ENCODE assay signal across 18 cellular contexts in genomic region chr17:48751733-48752398, GRCh38. TPM values are rescaled to one million over a fixed set of nuclear protein-coding genes. Genes with fewer than 3 reads are reported as not detected.
A peak's percentile ranks its signal among the peaks of the same experiment; 100 is the strongest.
DNase-seq lines count a peak whose midpoint lies in the region; ATAC-seq and TF ChIP-seq lines count a peak whose summit lies in the region.
"Had no signal": no experiment of that assay in that cellular context is flagged by ENCODE, and none has a peak within 500 bp of the region (broad histone marks: within the 10 kb centered on the region; RNA-seq: fewer than 3 reads in every experiment).

No MANE protein-coding gene starts in this region.

- no peaks in the 10 kb centered on the region for H3K9me3 ChIP-seq in upper lobe of right lung
- no peaks in the 10 kb centered on the region for H3K9me3 ChIP-seq in CD4-positive, alpha-beta memory T cell (ENCODE audit: control insufficient read depth in 1 of 2, low read length in 2 of 2)
- H3K9me3 ChIP-seq in smooth muscle cell (replicated peaks; ENCODE audit: low read depth), result no peaks in the 10 kb centered on the region

- H3K4me3 Mint-ChIP-seq in activated T-helper 1 cell treated with anti-CD3 and anti-CD28 coated beads, Interleukin-12 subunit alpha, Interleukin-12 subunit beta, Interleukin-2, Interleukin-4 antibody, amounts not matched to agents 30 ng/mL and 10 ng/mL and 1 ng/mL, durations not matched to agents 14 hours and 24 hours and 36 hours, result no peak overlapping the region
- H3K4me3 Mint-ChIP-seq in mesothelial cell of epicardium (peak overlapping the region; percentile 55), WTC11 (no peak overlapping the region)
- no peak overlapping the region for H3K4me3 Mint-ChIP-seq in CD4-positive, alpha-beta memory T cell
- H3K4me3 Mint-ChIP-seq: CD4-positive, alpha-beta T cell had no signal

- H3K36me3 Mint-ChIP-seq in activated T-helper 1 cell treated with anti-CD3 and anti-CD28 coated beads, Interleukin-12 subunit alpha, Interleukin-12 subunit beta, Interleukin-2, Interleukin-4 antibody, amounts not matched to agents 30 ng/mL and 10 ng/mL and 1 ng/mL, durations not matched to agents 14 hours and 24 hours and 36 hours (ENCODE audit: low read depth), result no peaks in the 10 kb centered on the region
- no peaks in the 10 kb centered on the region for H3K36me3 Mint-ChIP-seq in mesothelial cell of epicardium
- H3K36me3 Mint-ChIP-seq in CD4-positive, alpha-beta memory T cell, result no peaks in the 10 kb centered on the region
- H3K36me3 Mint-ChIP-seq in WTC11, result 0 out of 2 replicates have a peak, but pooled peaks cover 4% of the 10 kb centered on the region

- POLR2A ChIA-PET in CD4-positive, alpha-beta memory T cell (lab: Charles Lee; ENCODE audit: partially characterized antibody), result interaction anchor here (1.0 kb wide), 1 partner anchor 32 kb away, joined by 3 read pairs; no protein-coding TSS in a partner anchor
- POLR2A ChIA-PET in WTC11 (lab: Charles Lee), result no interaction called here

- CTCF ChIA-PET in CD4-positive, alpha-beta memory T cell (lab: Charles Lee; ENCODE audit: partially characterized antibody), result interaction anchor here (1.1 to 1.3 kb wide), 3 partner anchors 52 to 132 kb away, joined by 3 read pairs; no protein-coding TSS in a partner anchor
- CTCF ChIA-PET in WTC11 (lab: Charles Lee), result interaction anchor here (0.7 to 3.9 kb wide), 9 partner anchors 14 to 132 kb away, joined by 3 to 25 read pairs (median 5); partner anchors contain the start of gene PRAC2

- no peaks in the 10 kb centered on the region for H4K20me1 ChIP-seq in smooth muscle cell (ENCODE audit: low read depth)

- TF ChIP-seq CTCF in mesothelial cell of epicardium (IDR thresholded peaks at IDR 0.05; ENCODE audit: unreplicated experiment) (no peak), upper lobe of right lung (IDR thresholded peaks at IDR 0.05) (no peak), WTC11 (IDR thresholded peaks at IDR 0.05) (no peak), smooth muscle cell (IDR thresholded peaks at IDR 0.05; ENCODE audit: borderline replicate concordance, insufficient read depth, poor library complexity, severe bottlenecking) (no peak)

- H3K79me2 ChIP-seq in smooth muscle cell (ENCODE audit: low read depth), result no peaks in the 10 kb centered on the region

- H3F3A ChIP-seq in smooth muscle cell (ENCODE audit: low read depth), result no peaks in the 10 kb centered on the region

- H2AFZ ChIP-seq in smooth muscle cell (ENCODE audit: low read depth), result no peak overlapping the region

- H3K36me3 ChIP-seq in H7 (replicated peaks; ENCODE audit: control insufficient read depth, insufficient read depth, low read length) (no peaks in the 10 kb centered on the region), upper lobe of right lung (no peaks in the 10 kb centered on the region), smooth muscle cell (ENCODE audit: low read depth) (no peaks in the 10 kb centered on the region)
- H3K36me3 ChIP-seq in CD4-positive, alpha-beta memory T cell (ENCODE audit: insufficient read depth, low read length), result no peaks in the 10 kb centered on the region

- ATAC-seq in upper lobe of right lung, result no peak
- ATAC-seq in WTC11, result no peak

- DNase-seq in H7 (peak; percentile 52), mesothelial cell of epicardium (ENCODE audit: low spot score in 2 of 2, unreplicated experiment in 2 of 2) (no peak), upper lobe of right lung (peak; percentile 52), WTC11 (ENCODE audit: low spot score) (no peak), smooth muscle cell (lab: John Stamatoyannopoulos, UW; ENCODE audit: unreplicated experiment) (no peak)
- DNase-seq in activated T-helper 1 cell treated with anti-CD3 and anti-CD28 coated beads, Interleukin-12 subunit alpha, Interleukin-12 subunit beta, Interleukin-2, Interleukin-4 antibody, amounts not matched to agents 30 ng/mL and 10 ng/mL and 1 ng/mL, durations not matched to agents 14 hours and 24 hours and 36 hours (ENCODE audit: low spot score), result no peak
- DNase-seq in CD4-positive, alpha-beta memory T cell, result no peak
- DNase-seq: CD4-positive, alpha-beta T cell; DMS79; MV-4-11; NCI-H1417 treated with DMSO at 0.1 percent for 48 hours; NCI-H1930; NCI-H446; NCI-H69 had no signal

- peak overlapping the region; percentile 64 for H3K27ac Mint-ChIP-seq in activated T-helper 1 cell treated with anti-CD3 and anti-CD28 coated beads, Interleukin-12 subunit alpha, Interleukin-12 subunit beta, Interleukin-2, Interleukin-4 antibody, amounts not matched to agents 30 ng/mL and 10 ng/mL and 1 ng/mL, durations not matched to agents 14 hours and 24 hours and 36 hours
- peak overlapping the region; percentile 97 for H3K27ac Mint-ChIP-seq in mesothelial cell of epicardium
- H3K27ac Mint-ChIP-seq in CD4-positive, alpha-beta memory T cell, result no peak overlapping the region
- H3K27ac Mint-ChIP-seq in WTC11, result no peak overlapping the region
- H3K27ac Mint-ChIP-seq: CD4-positive, alpha-beta T cell had no signal

- peaks cover 99% of the 10 kb centered on the region for H3K27me3 ChIP-seq in H7 (ENCODE audit: control insufficient read depth, insufficient read depth, low read length)
- peaks cover 100% of the 10 kb centered on the region for H3K27me3 ChIP-seq in upper lobe of right lung
- peaks cover 91% of the 10 kb centered on the region for H3K27me3 ChIP-seq in CD4-positive, alpha-beta memory T cell (ENCODE audit: insufficient read depth, low read length)
- peaks cover 100% of the 10 kb centered on the region for H3K27me3 ChIP-seq in smooth muscle cell (ENCODE audit: low read depth)

- no peaks in the 10 kb centered on the region for H3K9me3 Mint-ChIP-seq in activated T-helper 1 cell treated with anti-CD3 and anti-CD28 coated beads, Interleukin-12 subunit alpha, Interleukin-12 subunit beta, Interleukin-2, Interleukin-4 antibody, amounts not matched to agents 30 ng/mL and 10 ng/mL and 1 ng/mL, durations not matched to agents 14 hours and 24 hours and 36 hours
- H3K9me3 Mint-ChIP-seq in mesothelial cell of epicardium, result no peaks in the 10 kb centered on the region
- peaks cover 0 to 14% (median 3%) of the 10 kb centered on the region in 8 donors for H3K9me3 Mint-ChIP-seq in CD4-positive, alpha-beta memory T cell
- H3K9me3 Mint-ChIP-seq in WTC11, result no peaks in the 10 kb centered on the region
- H3K9me3 Mint-ChIP-seq: CD4-positive, alpha-beta T cell had no signal

- H3K9ac ChIP-seq in smooth muscle cell (ENCODE audit: low read depth), result no peak overlapping the region

- intact Hi-C loops in activated T-helper 1 cell treated with anti-CD3 and anti-CD28 coated beads, Interleukin-12 subunit alpha, Interleukin-12 subunit beta, Interleukin-2, Interleukin-4 antibody, amounts not matched to agents 30 ng/mL and 10 ng/mL and 1 ng/mL, durations not matched to agents 14 hours and 24 hours and 36 hours (cut with micrococcal nuclease), result loop anchor here (2.0 to 10.0 kb wide), 2 partner anchors 245 to 417 kb away; partner anchors contain the start of gene IGF2BP1
- intact Hi-C loops in upper lobe of right lung (cut with DNase I), result no loop called here
- intact Hi-C loops in CD4-positive, alpha-beta memory T cell (cut with micrococcal nuclease), result loop anchor here (2.0 to 5.0 kb wide), 2 partner anchors 17 to 35 kb away; no protein-coding TSS in a partner anchor

- H3K4me1 ChIP-seq in upper lobe of right lung, result peaks cover 4% of the 10 kb centered on the region
- H3K4me1 ChIP-seq in CD4-positive, alpha-beta memory T cell (ENCODE audit: insufficient read depth, low read length), result peaks cover 24% of the 10 kb centered on the region
- H3K4me1 ChIP-seq in smooth muscle cell (ENCODE audit: low read depth), result peaks cover 8% of the 10 kb centered on the region

- 28% methylated on average over 10 of the region's 13 CpGs for WGBS in smooth muscle cell (ENCODE audit: low lambda C conversion rate)

- H3K27me3 Mint-ChIP-seq in activated T-helper 1 cell treated with anti-CD3 and anti-CD28 coated beads, Interleukin-12 subunit alpha, Interleukin-12 subunit beta, Interleukin-2, Interleukin-4 antibody, amounts not matched to agents 30 ng/mL and 10 ng/mL and 1 ng/mL, durations not matched to agents 14 hours and 24 hours and 36 hours (ENCODE audit: insufficient read depth), result peaks cover 84% of the 10 kb centered on the region
- H3K27me3 Mint-ChIP-seq in mesothelial cell of epicardium (ENCODE audit: low read depth) (peaks cover 96% of the 10 kb centered on the region), WTC11 (ENCODE audit: low read depth) (peaks cover 100% of the 10 kb centered on the region)
- peaks cover 66% of the 10 kb centered on the region in 2 donors for H3K27me3 Mint-ChIP-seq in CD4-positive, alpha-beta memory T cell

- no peak overlapping the region for H3K4me3 ChIP-seq in H7 (ENCODE audit: insufficient read depth, low read depth, low read length)
- no peak overlapping the region for H3K4me3 ChIP-seq in upper lobe of right lung
- H3K4me3 ChIP-seq in CD4-positive, alpha-beta memory T cell (ENCODE audit: low read length in 2 of 2), result no peak overlapping the region
- no peak overlapping the region for H3K4me3 ChIP-seq in smooth muscle cell
- H3K4me3 ChIP-seq: K562 had no signal

- H3K27ac ChIP-seq in upper lobe of right lung, result no peak overlapping the region
- H3K27ac ChIP-seq in CD4-positive, alpha-beta memory T cell (ENCODE audit: low read depth, low read length), result no peak overlapping the region
- no peak overlapping the region for H3K27ac ChIP-seq in smooth muscle cell (ENCODE audit: low read depth)
- H3K27ac ChIP-seq: HL-60, RWPE1 had no signal

- peaks cover 16% of the 10 kb centered on the region for H3K4me1 Mint-ChIP-seq in activated T-helper 1 cell treated with anti-CD3 and anti-CD28 coated beads, Interleukin-12 subunit alpha, Interleukin-12 subunit beta, Interleukin-2, Interleukin-4 antibody, amounts not matched to agents 30 ng/mL and 10 ng/mL and 1 ng/mL, durations not matched to agents 14 hours and 24 hours and 36 hours (ENCODE audit: low read depth)
- H3K4me1 Mint-ChIP-seq in mesothelial cell of epicardium (peaks cover 41% of the 10 kb centered on the region), WTC11 (peaks cover 32% of the 10 kb centered on the region)
- H3K4me1 Mint-ChIP-seq in CD4-positive, alpha-beta memory T cell, result peaks cover 2 to 33% (median 23%) of the 10 kb centered on the region in 4 donors

- H3K4me2 ChIP-seq in smooth muscle cell, result no peak overlapping the region

RNA-seq across cellular contexts. Expression of gene HOXB13, which starts 23.3 kb away (rescaled TPM):
- 7.9 and 11.1 TPM in 2 replicates for total RNA-seq in H7 (2014; rRNA removed; shearing (Covaris generic))
- total RNA-seq in activated T-helper 1 cell treated with anti-CD3 and anti-CD28 coated beads, Interleukin-12 subunit alpha, Interleukin-12 subunit beta, Interleukin-2, Interleukin-4 antibody, amounts not matched to agents 30 ng/mL and 10 ng/mL and 1 ng/mL, durations not matched to agents 14 hours and 24 hours and 36 hours, result not detected in 2 replicates
- 26.4 to 26.9 TPM (median 26.8 TPM) in 3 replicates for total RNA-seq in mesothelial cell of epicardium
- total RNA-seq in upper lobe of right lung, result not detected
- not detected for total RNA-seq in CD4-positive, alpha-beta memory T cell
- polyA plus RNA-seq in CD4-positive, alpha-beta memory T cell, result not detected
- total RNA-seq in WTC11 (2021), result 1.6 to 2.8 TPM (median 1.7 TPM) in 3 replicates
- 3.3 and 4.8 TPM in 2 replicates for total RNA-seq in smooth muscle cell
- polyA plus RNA-seq in smooth muscle cell, result 4.4 and 5.4 TPM in 2 replicates
- total RNA-seq: CD4-positive, alpha-beta T cell; K562 had no signal
- polyA plus RNA-seq: K562 had no signal

RNA-seq across cellular contexts. Expression of gene PRAC2, which starts 28.9 kb away (rescaled TPM):
- 40.8 and 40.9 TPM in 2 replicates for total RNA-seq in H7 (2014; rRNA removed; shearing (Covaris generic))
- not detected in 2 replicates for total RNA-seq in activated T-helper 1 cell treated with anti-CD3 and anti-CD28 coated beads, Interleukin-12 subunit alpha, Interleukin-12 subunit beta, Interleukin-2, Interleukin-4 antibody, amounts not matched to agents 30 ng/mL and 10 ng/mL and 1 ng/mL, durations not matched to agents 14 hours and 24 hours and 36 hours
- total RNA-seq in mesothelial cell of epicardium (7.3 to 8.5 TPM (median 7.9 TPM) in 3 replicates), upper lobe of right lung (not detected), WTC11 (2021) (8.0 to 22.3 TPM (median 9.2 TPM) in 3 replicates), smooth muscle cell (3.5 and 8.4 TPM in 2 replicates)
- not detected for total RNA-seq in CD4-positive, alpha-beta memory T cell
- not detected for polyA plus RNA-seq in CD4-positive, alpha-beta memory T cell
- polyA plus RNA-seq in smooth muscle cell, result 6.8 and 7.8 TPM in 2 replicates
- total RNA-seq: CD4-positive, alpha-beta T cell; H4; K562 had no signal
- polyA plus RNA-seq: K562 had no signal

RNA-seq across cellular contexts. Expression of gene PRAC1, which starts 29.5 kb away (rescaled TPM):
- 156 and 173 TPM in 2 replicates for total RNA-seq in H7 (2014; rRNA removed; shearing (Covaris generic))
- total RNA-seq in activated T-helper 1 cell treated with anti-CD3 and anti-CD28 coated beads, Interleukin-12 subunit alpha, Interleukin-12 subunit beta, Interleukin-2, Interleukin-4 antibody, amounts not matched to agents 30 ng/mL and 10 ng/mL and 1 ng/mL, durations not matched to agents 14 hours and 24 hours and 36 hours, result not detected in 2 replicates
- 14.0 to 16.8 TPM (median 15.2 TPM) in 3 replicates for total RNA-seq in mesothelial cell of epicardium
- total RNA-seq in upper lobe of right lung, result not detected
- total RNA-seq in CD4-positive, alpha-beta memory T cell, result not detected
- polyA plus RNA-seq in CD4-positive, alpha-beta memory T cell, result not detected
- 35.2 to 60.8 TPM (median 37.9 TPM) in 3 replicates for total RNA-seq in WTC11 (2021)
- total RNA-seq in smooth muscle cell, result not detected in 2 replicates
- polyA plus RNA-seq in smooth muscle cell, result 2.4 and 6.5 TPM in 2 replicates
- total RNA-seq: CD4-positive, alpha-beta T cell; H4; K562 had no signal
- polyA plus RNA-seq: K562 had no signal

Comparison
In these comparisons a context has a peak if more than half of its experiments do, and no peak if none do; other contexts are left out.
1. DNase-seq: peak in H7 (single experiment) and upper lobe of right lung (single experiment); none in activated T-helper 1 cell treated with anti-CD3 and anti-CD28 coated beads, Interleukin-12 subunit alpha, Interleukin-12 subunit beta, Interleukin-2, Interleukin-4 antibody, amounts not matched to agents 30 ng/mL and 10 ng/mL and 1 ng/mL, durations not matched to agents 14 hours and 24 hours and 36 hours (single experiment), mesothelial cell of epicardium (0 of 2), CD4-positive, alpha-beta memory T cell (0 of 5), WTC11 (single experiment) and smooth muscle cell (single experiment).
2. H3K27ac Mint-ChIP-seq: peak in activated T-helper 1 cell treated with anti-CD3 and anti-CD28 coated beads, Interleukin-12 subunit alpha, Interleukin-12 subunit beta, Interleukin-2, Interleukin-4 antibody, amounts not matched to agents 30 ng/mL and 10 ng/mL and 1 ng/mL, durations not matched to agents 14 hours and 24 hours and 36 hours (single experiment) and mesothelial cell of epicardium (single experiment); none in CD4-positive, alpha-beta memory T cell (0 of 7) and WTC11 (single experiment).